1 cellular context compared by ENCODE assay signal in the genomic region with DNA sequence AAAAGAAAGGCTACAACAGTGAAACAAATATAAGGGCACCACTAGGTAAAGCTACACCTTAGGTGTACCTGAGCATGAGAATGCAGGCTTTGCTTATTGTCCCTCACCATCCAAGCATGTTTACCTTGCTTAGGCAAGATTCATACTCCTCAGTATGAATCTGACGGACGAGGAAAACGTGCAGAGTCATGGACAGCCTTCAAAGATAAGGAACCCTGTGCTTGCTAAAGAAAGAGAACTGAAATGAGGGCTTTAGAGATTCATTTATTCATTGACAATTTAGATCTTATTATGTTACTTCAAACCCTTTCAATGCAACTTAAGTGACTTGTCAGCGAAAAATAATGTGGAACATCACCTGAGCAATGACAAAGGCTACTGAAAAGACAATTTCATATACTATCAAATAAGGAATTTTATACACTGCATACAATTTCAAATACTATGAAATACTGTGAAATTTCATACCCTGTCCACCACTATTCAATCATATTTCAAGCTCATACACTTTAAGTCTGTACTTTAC.
A peak's percentile ranks its signal among the peaks of the same experiment; 100 is the strongest.
TF ChIP-seq lines count a peak whose summit lies in the region.

No MANE protein-coding gene starts in this region.

TF ChIP-seq in K562, 482 proteins besides CTCF, POLR2A, EP300 and RAD21 (continued from another document and continues in another):
- no peak for TF ChIP-seq RERE (CRISPR knock-in tag; IDR thresholded peaks at IDR 0.05; ENCODE audit: borderline replicate concordance)
- peak; percentile 53; the same call in 1 of the 2 replicates for TF ChIP-seq L3MBTL2 (IDR thresholded peaks at IDR 0.05)
- TF ChIP-seq, protein P1, sequence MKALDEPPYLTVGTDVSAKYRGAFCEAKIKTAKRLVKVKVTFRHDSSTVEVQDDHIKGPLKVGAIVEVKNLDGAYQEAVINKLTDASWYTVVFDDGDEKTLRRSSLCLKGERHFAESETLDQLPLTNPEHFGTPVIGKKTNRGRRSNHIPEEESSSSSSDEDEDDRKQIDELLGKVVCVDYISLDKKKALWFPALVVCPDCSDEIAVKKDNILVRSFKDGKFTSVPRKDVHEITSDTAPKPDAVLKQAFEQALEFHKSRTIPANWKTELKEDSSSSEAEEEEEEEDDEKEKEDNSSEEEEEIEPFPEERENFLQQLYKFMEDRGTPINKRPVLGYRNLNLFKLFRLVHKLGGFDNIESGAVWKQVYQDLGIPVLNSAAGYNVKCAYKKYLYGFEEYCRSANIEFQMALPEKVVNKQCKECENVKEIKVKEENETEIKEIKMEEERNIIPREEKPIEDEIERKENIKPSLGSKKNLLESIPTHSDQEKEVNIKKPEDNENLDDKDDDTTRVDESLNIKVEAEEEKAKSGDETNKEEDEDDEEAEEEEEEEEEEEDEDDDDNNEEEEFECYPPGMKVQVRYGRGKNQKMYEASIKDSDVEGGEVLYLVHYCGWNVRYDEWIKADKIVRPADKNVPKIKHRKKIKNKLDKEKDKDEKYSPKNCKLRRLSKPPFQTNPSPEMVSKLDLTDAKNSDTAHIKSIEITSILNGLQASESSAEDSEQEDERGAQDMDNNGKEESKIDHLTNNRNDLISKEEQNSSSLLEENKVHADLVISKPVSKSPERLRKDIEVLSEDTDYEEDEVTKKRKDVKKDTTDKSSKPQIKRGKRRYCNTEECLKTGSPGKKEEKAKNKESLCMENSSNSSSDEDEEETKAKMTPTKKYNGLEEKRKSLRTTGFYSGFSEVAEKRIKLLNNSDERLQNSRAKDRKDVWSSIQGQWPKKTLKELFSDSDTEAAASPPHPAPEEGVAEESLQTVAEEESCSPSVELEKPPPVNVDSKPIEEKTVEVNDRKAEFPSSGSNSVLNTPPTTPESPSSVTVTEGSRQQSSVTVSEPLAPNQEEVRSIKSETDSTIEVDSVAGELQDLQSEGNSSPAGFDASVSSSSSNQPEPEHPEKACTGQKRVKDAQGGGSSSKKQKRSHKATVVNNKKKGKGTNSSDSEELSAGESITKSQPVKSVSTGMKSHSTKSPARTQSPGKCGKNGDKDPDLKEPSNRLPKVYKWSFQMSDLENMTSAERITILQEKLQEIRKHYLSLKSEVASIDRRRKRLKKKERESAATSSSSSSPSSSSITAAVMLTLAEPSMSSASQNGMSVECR (CRISPR knock-in tag; IDR thresholded peaks at IDR 0.05) = no peak
- TF ChIP-seq ZEB2 (IDR thresholded peaks at IDR 0.05) = peak; percentile 85
- peak; percentile 85 for TF ChIP-seq MAFF (IDR thresholded peaks at IDR 0.05; ENCODE audit: low read length)
- no peak for TF ChIP-seq LARP7 (IDR thresholded peaks at IDR 0.05)
- TF ChIP-seq SIX5 (IDR thresholded peaks at IDR 0.05; ENCODE audit: borderline replicate concordance in 1 of 2, insufficient read depth in 1 of 2, low read depth in 1 of 2, low read length in 2 of 2) = no peak
- TF ChIP-seq FOXK2 (conservative IDR thresholded peaks at IDR 0.05 in 1 of 2, IDR thresholded peaks at IDR 0.05 in 1 of 2; ENCODE audit: low read depth in 2 of 2) = peak; percentile 93 to 95
- TF ChIP-seq NR2C2 (CRISPR knock-in tag; IDR thresholded peaks at IDR 0.05) = no peak
- TF ChIP-seq NR2C2 (tag; IDR thresholded peaks at IDR 0.05) = no peak
- no peak for TF ChIP-seq ESRRA (IDR thresholded peaks at IDR 0.05; ENCODE audit: borderline replicate concordance, low read depth)
- no peak for TF ChIP-seq SREBF1 (IDR thresholded peaks at IDR 0.05; ENCODE audit: borderline replicate concordance, low read depth, low read length)
- no peak for TF ChIP-seq NR1H2 (CRISPR knock-in tag; IDR thresholded peaks at IDR 0.05)
- TF ChIP-seq SRF (CRISPR knock-in tag; IDR thresholded peaks at IDR 0.05) = no peak
- TF ChIP-seq HDAC3 (IDR thresholded peaks at IDR 0.05; ENCODE audit: borderline replicate concordance, partially characterized antibody) = no peak
- no peak for TF ChIP-seq ZNF12 (CRISPR knock-in tag; IDR thresholded peaks at IDR 0.05)
- TF ChIP-seq, protein P2, sequence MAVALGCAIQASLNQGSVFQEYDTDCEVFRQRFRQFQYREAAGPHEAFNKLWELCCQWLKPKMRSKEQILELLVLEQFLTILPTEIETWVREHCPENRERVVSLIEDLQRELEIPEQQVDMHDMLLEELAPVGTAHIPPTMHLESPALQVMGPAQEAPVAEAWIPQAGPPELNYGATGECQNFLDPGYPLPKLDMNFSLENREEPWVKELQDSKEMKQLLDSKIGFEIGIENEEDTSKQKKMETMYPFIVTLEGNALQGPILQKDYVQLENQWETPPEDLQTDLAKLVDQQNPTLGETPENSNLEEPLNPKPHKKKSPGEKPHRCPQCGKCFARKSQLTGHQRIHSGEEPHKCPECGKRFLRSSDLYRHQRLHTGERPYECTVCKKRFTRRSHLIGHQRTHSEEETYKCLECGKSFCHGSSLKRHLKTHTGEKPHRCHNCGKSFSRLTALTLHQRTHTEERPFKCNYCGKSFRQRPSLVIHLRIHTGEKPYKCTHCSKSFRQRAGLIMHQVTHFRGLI (CRISPR knock-in tag; IDR thresholded peaks at IDR 0.05) = no peak
- no peak for TF ChIP-seq ZNF232 (CRISPR knock-in tag; IDR thresholded peaks at IDR 0.05)
- TF ChIP-seq, protein P3, sequence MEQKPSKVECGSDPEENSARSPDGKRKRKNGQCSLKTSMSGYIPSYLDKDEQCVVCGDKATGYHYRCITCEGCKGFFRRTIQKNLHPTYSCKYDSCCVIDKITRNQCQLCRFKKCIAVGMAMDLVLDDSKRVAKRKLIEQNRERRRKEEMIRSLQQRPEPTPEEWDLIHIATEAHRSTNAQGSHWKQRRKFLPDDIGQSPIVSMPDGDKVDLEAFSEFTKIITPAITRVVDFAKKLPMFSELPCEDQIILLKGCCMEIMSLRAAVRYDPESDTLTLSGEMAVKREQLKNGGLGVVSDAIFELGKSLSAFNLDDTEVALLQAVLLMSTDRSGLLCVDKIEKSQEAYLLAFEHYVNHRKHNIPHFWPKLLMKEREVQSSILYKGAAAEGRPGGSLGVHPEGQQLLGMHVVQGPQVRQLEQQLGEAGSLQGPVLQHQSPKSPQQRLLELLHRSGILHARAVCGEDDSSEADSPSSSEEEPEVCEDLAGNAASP (IDR thresholded peaks at IDR 0.05) = no peak
- no peak for TF ChIP-seq COPS2 (conservative IDR thresholded peaks at IDR 0.05)
- TF ChIP-seq CXXC5 (CRISPR knock-in tag; IDR thresholded peaks at IDR 0.05) = peak; percentile 44; the same call in 1 of the 2 replicates
- no peak for TF ChIP-seq ZNF695 (CRISPR knock-in tag; IDR thresholded peaks at IDR 0.05)
- TF ChIP-seq JUNB (CRISPR knock-in tag; conservative IDR thresholded peaks at IDR 0.05) = no peak
- no peak for TF ChIP-seq SAFB2 (IDR thresholded peaks at IDR 0.05; ENCODE audit: borderline replicate concordance, low read depth, low read length, severe bottlenecking)
- TF ChIP-seq ZNF584 (CRISPR knock-in tag; IDR thresholded peaks at IDR 0.05; ENCODE audit: low read depth) = no peak
- TF ChIP-seq ZNF696 (CRISPR knock-in tag; conservative IDR thresholded peaks at IDR 0.05) = no peak
- TF ChIP-seq ZNF518B (CRISPR knock-in tag; IDR thresholded peaks at IDR 0.05) = no peak
- no peak for TF ChIP-seq EZH2 (IDR thresholded peaks at IDR 0.05; ENCODE audit: borderline replicate concordance, low read depth, low read length)
- TF ChIP-seq SETDB1 (IDR thresholded peaks at IDR 0.05; ENCODE audit: low read length) = no peak
- no peak for TF ChIP-seq SP1 (CRISPR knock-in tag; IDR thresholded peaks at IDR 0.05)
- no peak for TF ChIP-seq IRF2 (CRISPR knock-in tag; IDR thresholded peaks at IDR 0.05)
- no peak for TF ChIP-seq NFRKB (IDR thresholded peaks at IDR 0.05; ENCODE audit: low read depth)
- no peak for TF ChIP-seq DACH1 (IDR thresholded peaks at IDR 0.05; ENCODE audit: partially characterized antibody)
- no peak for TF ChIP-seq NELFE (IDR thresholded peaks at IDR 0.05; ENCODE audit: insufficient read depth, insufficient read length)
- 0 out of 2 replicates have a peak, but pooled peaks have one; percentile 28 for TF ChIP-seq GATAD2B (IDR thresholded peaks at IDR 0.05; ENCODE audit: borderline replicate concordance)
- TF ChIP-seq SOX6 (IDR thresholded peaks at IDR 0.05) = peak; percentile 69
- no peak for TF ChIP-seq TAF15 (IDR thresholded peaks at IDR 0.05; ENCODE audit: low read depth, low read length)
- TF ChIP-seq RHOXF2B (CRISPR knock-in tag; conservative IDR thresholded peaks at IDR 0.05) = no peak
- no peak for TF ChIP-seq TRIM28 (IDR thresholded peaks at IDR 0.05)
- TF ChIP-seq STAT6 (CRISPR knock-in tag; IDR thresholded peaks at IDR 0.05) = no peak
- no peak for TF ChIP-seq GMEB1 (CRISPR knock-in tag; IDR thresholded peaks at IDR 0.05)
- TF ChIP-seq CTBP1 (IDR thresholded peaks at IDR 0.05; ENCODE audit: borderline replicate concordance) = peak; percentile 49; the same call in 1 of the 2 replicates
- TF ChIP-seq STAT5A (IDR thresholded peaks at IDR 0.05; ENCODE audit: borderline replicate concordance, low read length) = no peak
